Comparison of ENCODE assay signal across 1 cellular context in genomic region chr7:129952653-129953560, GRCh38.
TF ChIP-seq lines count a peak whose summit lies in the region.

Gene UBE2H, minus strand, starts transcription at chr7:129952960. Its CDS starts 405 bp downstream, at chr7:129952555.

TF ChIP-seq in HepG2, 621 proteins besides CTCF, POLR2A, EP300 and RAD21 (continued from another document and continues in another):
- TF ChIP-seq AHDC1 (CRISPR knock-in tag; IDR thresholded peaks at IDR 0.05; ENCODE audit: borderline replicate concordance) (no peak), ZFYVE20 (CRISPR knock-in tag; IDR thresholded peaks at IDR 0.05; ENCODE audit: borderline replicate concordance, low read depth) (no peak), ISL2 (CRISPR knock-in tag; IDR thresholded peaks at IDR 0.05) (0 out of 2 replicates have a peak, but pooled peaks have one; percentile 13), ARID4A (CRISPR knock-in tag; IDR thresholded peaks at IDR 0.05; ENCODE audit: borderline replicate concordance) (peak; percentile 72; the same call in 1 of the 2 replicates), SYNCRIP (IDR thresholded peaks at IDR 0.05; ENCODE audit: insufficient read depth, low read depth, low read length) (no peak), NFKBIZ (CRISPR knock-in tag; IDR thresholded peaks at IDR 0.05) (no peak), ELF1 (CRISPR knock-in tag; IDR thresholded peaks at IDR 0.05) (0 out of 2 replicates have a peak, but pooled peaks have one; percentile 20), CCDC6 (CRISPR knock-in tag; IDR thresholded peaks at IDR 0.05) (0 out of 2 replicates have a peak, but pooled peaks have one; percentile 55), ZNF558 (CRISPR knock-in tag; IDR thresholded peaks at IDR 0.05; ENCODE audit: borderline replicate concordance) (no peak), YEATS4 (CRISPR knock-in tag; IDR thresholded peaks at IDR 0.05; ENCODE audit: borderline replicate concordance) (0 out of 2 replicates have a peak, but pooled peaks have one; percentile 25), HDAC2 (CRISPR knock-in tag; IDR thresholded peaks at IDR 0.05) (0 out of 2 replicates have a peak, but pooled peaks have one; percentile 15), TFDP2 (CRISPR knock-in tag; IDR thresholded peaks at IDR 0.05) (no peak), ZNF770 (CRISPR knock-in tag; IDR thresholded peaks at IDR 0.05) (peak; percentile 100), ZBTB4 (CRISPR knock-in tag; IDR thresholded peaks at IDR 0.05; ENCODE audit: borderline replicate concordance) (no peak), SP140L (CRISPR knock-in tag; IDR thresholded peaks at IDR 0.05; ENCODE audit: borderline replicate concordance) (no peak), RBFOX2 (IDR thresholded peaks at IDR 0.05; ENCODE audit: low read depth, low read length) (peak; percentile 83), ZNF101 (CRISPR knock-in tag; IDR thresholded peaks at IDR 0.05; ENCODE audit: borderline replicate concordance, low read depth) (no peak), ZNF513 (CRISPR knock-in tag; conservative IDR thresholded peaks at IDR 0.05) (0 out of 2 replicates have a peak, but pooled peaks have one; percentile 49), ZBTB7B (CRISPR knock-in tag; IDR thresholded peaks at IDR 0.05) (no peak), ZNF703 (CRISPR knock-in tag; IDR thresholded peaks at IDR 0.05; ENCODE audit: borderline replicate concordance) (no peak), ZNF367 (CRISPR knock-in tag; IDR thresholded peaks at IDR 0.05; ENCODE audit: borderline replicate concordance) (no peak), KAT2B (IDR thresholded peaks at IDR 0.05; ENCODE audit: borderline replicate concordance, low read depth, low read length) (no peak), ZFP41 (CRISPR knock-in tag; IDR thresholded peaks at IDR 0.05; ENCODE audit: borderline replicate concordance) (no peak), PITX1 (CRISPR knock-in tag; IDR thresholded peaks at IDR 0.05) (no peak), ELF4 (CRISPR knock-in tag; IDR thresholded peaks at IDR 0.05; ENCODE audit: borderline replicate concordance) (no peak), ZNF138 (CRISPR knock-in tag; IDR thresholded peaks at IDR 0.05; ENCODE audit: low read depth) (no peak), SMARCC2 (IDR thresholded peaks at IDR 0.05) (peak; percentile 93; the same call in 1 of the 2 replicates), XBP1 (CRISPR knock-in tag; IDR thresholded peaks at IDR 0.05) (0 out of 2 replicates have a peak, but pooled peaks have one; percentile 61), ZNF414 (CRISPR knock-in tag; IDR thresholded peaks at IDR 0.05) (no peak), ZBTB8A (CRISPR knock-in tag; IDR thresholded peaks at IDR 0.05; ENCODE audit: borderline replicate concordance, low read depth) (no peak), ZNF180 (CRISPR knock-in tag; IDR thresholded peaks at IDR 0.05; ENCODE audit: borderline replicate concordance, low read depth) (no peak), ZFX (CRISPR knock-in tag; IDR thresholded peaks at IDR 0.05; ENCODE audit: low read depth) (peak; percentile 70), MAFF (IDR thresholded peaks at IDR 0.05; ENCODE audit: low read depth, low read length) (no peak), ZNF30 (CRISPR knock-in tag; IDR thresholded peaks at IDR 0.05) (no peak), TFDP1 (CRISPR knock-in tag; IDR thresholded peaks at IDR 0.05; ENCODE audit: borderline replicate concordance) (no peak), HES4 (CRISPR knock-in tag; IDR thresholded peaks at IDR 0.05; ENCODE audit: borderline replicate concordance) (no peak), KDM1A (CRISPR knock-in tag; IDR thresholded peaks at IDR 0.05) (no peak), FOSL2 (CRISPR knock-in tag; IDR thresholded peaks at IDR 0.05) (peak; percentile 80), ZNF792 (CRISPR knock-in tag; IDR thresholded peaks at IDR 0.05) (peak; percentile 55; the same call in 1 of the 2 replicates), FOXA1 (IDR thresholded peaks at IDR 0.05) (no peak), FOXA1 (CRISPR knock-in tag; IDR thresholded peaks at IDR 0.05) (0 out of 2 replicates have a peak, but pooled peaks have one; percentile 10), ZFP37 (CRISPR knock-in tag; IDR thresholded peaks at IDR 0.05; ENCODE audit: borderline replicate concordance) (no peak), BCL6 (CRISPR knock-in tag; IDR thresholded peaks at IDR 0.05) (no peak)
